12 cellular contexts compared by ENCODE assay signal in the genomic region with DNA sequence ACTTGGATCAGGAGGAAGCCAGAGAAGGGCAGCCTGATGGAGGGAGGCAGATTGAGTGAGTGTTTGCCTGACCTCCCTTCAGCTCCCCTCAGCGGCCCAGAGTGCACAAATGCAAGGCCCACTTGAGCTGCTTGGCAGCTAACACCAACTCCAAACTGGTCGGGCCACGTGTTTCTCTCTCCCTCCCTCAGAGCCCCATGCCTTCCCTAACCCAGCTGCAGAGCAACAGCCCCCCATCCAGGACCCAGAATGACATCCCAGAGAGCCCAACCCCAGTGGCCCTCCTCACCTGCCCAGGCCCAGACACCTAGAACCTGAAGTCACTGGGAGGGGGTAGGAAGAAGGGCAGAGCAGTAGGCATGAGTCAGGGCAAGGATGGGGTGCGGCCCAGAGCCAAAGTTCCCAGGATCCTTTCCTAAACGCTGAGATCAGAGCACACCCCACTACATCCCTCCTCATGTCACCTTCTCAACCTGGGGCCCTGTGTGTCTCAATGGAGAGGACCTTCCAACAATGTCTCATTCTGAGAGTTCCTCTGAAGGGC. TPM values are rescaled to one million over a fixed set of nuclear protein-coding genes. Genes with fewer than 3 reads are reported as not detected.
DNase-seq lines count a peak whose midpoint lies in the region; ATAC-seq, FAIRE-seq and TF ChIP-seq lines count a peak whose summit lies in the region.
"Had no signal": no experiment of that assay in that cellular context is flagged by ENCODE, and none has a peak within 500 bp of the region (broad histone marks: within the 10 kb centered on the region; RNA-seq: fewer than 3 reads in every experiment).

No MANE protein-coding gene starts in this region.

- H3K27ac ChIP-seq in BLaER1 (peak overlapping the region; percentile 55), MM.1S (ENCODE audit: low read length) (no peak overlapping the region), osteoblast (ENCODE audit: low read depth, low read length) (no peak overlapping the region)
- H3K27ac ChIP-seq: neural progenitor cell had no signal

- H3K36me3 ChIP-seq in BLaER1, result peaks cover 23% of the 10 kb centered on the region
- H3K36me3 ChIP-seq in MM.1S (replicated peaks; ENCODE audit: insufficient read depth, low read length), result no peaks in the 10 kb centered on the region
- H3K36me3 ChIP-seq in osteoblast (ENCODE audit: insufficient read depth, low read length), result peaks cover 37% of the 10 kb centered on the region
- H3K36me3 ChIP-seq: neural progenitor cell had no signal

- ATAC-seq in esophagus mucosa, result peak; percentile 63

- H3K4me1 Mint-ChIP-seq in nephron progenitor cell, result peaks cover 26% of the 10 kb centered on the region
- H3K4me1 Mint-ChIP-seq: T-helper 17 cell had no signal

- peaks cover 32% of the 10 kb centered on the region for H3K36me3 Mint-ChIP-seq in nephron progenitor cell (ENCODE audit: low read depth)

- H4K20me1 ChIP-seq in BLaER1, result no peaks in the 10 kb centered on the region
- H4K20me1 ChIP-seq in MM.1S (ENCODE audit: insufficient read depth, low read length), result no peaks in the 10 kb centered on the region
- peaks cover 3% of the 10 kb centered on the region for H4K20me1 ChIP-seq in osteoblast (ENCODE audit: insufficient read depth, low read length)

- no peak overlapping the region for H3K4me2 ChIP-seq in BLaER1
- no peak overlapping the region for H3K4me2 ChIP-seq in MM.1S (ENCODE audit: low read depth, low read length)
- no peak overlapping the region for H3K4me2 ChIP-seq in osteoblast (ENCODE audit: insufficient read depth, low read length)
- H3K4me2 ChIP-seq: neural progenitor cell had no signal

- peak overlapping the region; percentile 90 for H3K27ac Mint-ChIP-seq in nephron progenitor cell
- H3K27ac Mint-ChIP-seq: neural progenitor cell, T-helper 17 cell had no signal

- no peak overlapping the region for H3K9ac ChIP-seq in BLaER1
- H3K9ac ChIP-seq in MM.1S (ENCODE audit: low read length), result no peak overlapping the region
- H3K9ac ChIP-seq: neural progenitor cell had no signal

- no peak for FAIRE-seq in RCC 7860 (lab: Jason Lieb, UNC)

- no peaks in the 10 kb centered on the region for H3K79me2 ChIP-seq in MM.1S (ENCODE audit: low read length)
- H3K79me2 ChIP-seq in osteoblast (ENCODE audit: insufficient read depth, low read length), result peaks cover 16% of the 10 kb centered on the region

- H3K27me3 ChIP-seq in BLaER1, result no peaks in the 10 kb centered on the region
- H3K27me3 ChIP-seq in MM.1S (replicated peaks; ENCODE audit: insufficient read depth, low read length), result no peaks in the 10 kb centered on the region
- H3K27me3 ChIP-seq in osteoblast (ENCODE audit: insufficient read depth, low read length), result no peaks in the 10 kb centered on the region
- H3K27me3 ChIP-seq: adrenal gland, neural progenitor cell had no signal

- TF ChIP-seq CTCF in MM.1S (IDR thresholded peaks at IDR 0.05; ENCODE audit: low read length) (no peak), nephron progenitor cell (IDR thresholded peaks at IDR 0.05) (no peak), osteoblast (IDR thresholded peaks at IDR 0.05; ENCODE audit: extremely low read depth, low read depth, low read length) (no peak)

- DNase-seq in MM.1S, result no peak
- no peak for DNase-seq in nephron progenitor cell
- DNase-seq in COLO829 (ENCODE audit: low spot score), result no peak
- no peak for DNase-seq in RCC 7860 (ENCODE audit: low spot score)
- no peak for DNase-seq in midbrain (lab: John Stamatoyannopoulos, UW)
- no peak for DNase-seq in osteoblast (ENCODE audit: insufficient read length, low spot score, missing footprints)

- H3K4me3 Mint-ChIP-seq in nephron progenitor cell, result no peak overlapping the region
- H3K4me3 Mint-ChIP-seq: neural progenitor cell, T-helper 17 cell had no signal

- peaks cover 7% of the 10 kb centered on the region for H3K27me3 Mint-ChIP-seq in nephron progenitor cell (ENCODE audit: low read depth, poor library complexity)

- peak overlapping the region; percentile 31 for H2AFZ ChIP-seq in MM.1S (ENCODE audit: low read length)
- no peak overlapping the region for H2AFZ ChIP-seq in osteoblast (ENCODE audit: low read length)
- H2AFZ ChIP-seq: neural progenitor cell had no signal

- H3K4me1 ChIP-seq in BLaER1 (peaks cover 43% of the 10 kb centered on the region), MM.1S (ENCODE audit: low read length) (no peaks in the 10 kb centered on the region; the same call in 1 of the 2 replicates), osteoblast (ENCODE audit: insufficient read depth, low read length) (peaks cover 12% of the 10 kb centered on the region)
- H3K4me1 ChIP-seq: adrenal gland, HAP-1 had no signal

- H3K4me3 ChIP-seq in BLaER1 (no peak overlapping the region), MM.1S (ENCODE audit: low read length) (no peak overlapping the region), osteoblast (ENCODE audit: insufficient read depth, low read length) (no peak overlapping the region)
- H3K4me3 ChIP-seq: adrenal gland, HAP-1, neural progenitor cell had no signal

- H3K9me2 ChIP-seq in MM.1S (replicated peaks; ENCODE audit: insufficient read depth, low read length), result no peaks in the 10 kb centered on the region

- peaks cover 12% of the 10 kb centered on the region; the same call in 1 of the 2 replicates for H3K9me3 ChIP-seq in BLaER1
- no peaks in the 10 kb centered on the region for H3K9me3 ChIP-seq in MM.1S (replicated peaks; ENCODE audit: insufficient read depth, low read length)
- H3K9me3 ChIP-seq in osteoblast (ENCODE audit: low read depth, low read length), result no peaks in the 10 kb centered on the region
- H3K9me3 ChIP-seq: adrenal gland, HAP-1 had no signal

- H3K9me3 Mint-ChIP-seq in nephron progenitor cell, result peaks cover 4% of the 10 kb centered on the region

- H3F3A ChIP-seq in MM.1S (ENCODE audit: insufficient read depth, low read length), result no peaks in the 10 kb centered on the region

RNA-seq across cellular contexts. Expression of a gene that starts 0.8 kb away (rescaled TPM):
- total RNA-seq in esophagus mucosa (1,938 TPM), osteoblast (0.36 TPM in 1 of 2 replicates, not detected in the other)
- total RNA-seq: T-helper 17 cell had no signal

RNA-seq across cellular contexts. Expression of a gene that starts 4.0 kb away (rescaled TPM):
- 1,290 TPM for total RNA-seq in esophagus mucosa
- total RNA-seq in osteoblast, result 160 and 190 TPM in 2 replicates
- total RNA-seq: T-helper 17 cell had no signal

RNA-seq across cellular contexts. Expression of a gene that starts 10.3 kb away (rescaled TPM):
- total RNA-seq in esophagus mucosa (52.5 TPM), osteoblast (121 and 165 TPM in 2 replicates)

RNA-seq across cellular contexts. Expression of a gene that starts 11.3 kb away (rescaled TPM):
- total RNA-seq in esophagus mucosa, result 0.44 TPM
- total RNA-seq in osteoblast, result 0.29 TPM in 1 of 2 replicates, not detected in the other
- total RNA-seq: T-helper 17 cell had no signal

RNA-seq across cellular contexts. Expression of a gene that starts 16.9 kb away (rescaled TPM):
- 44.0 TPM for total RNA-seq in esophagus mucosa
- total RNA-seq in osteoblast, result 38.9 and 40.9 TPM in 2 replicates

Comparison
In these comparisons a context has a peak if more than half of its experiments do, and no peak if none do; other contexts are left out.
1. RNA of a gene that starts 0.8 kb away (total RNA-seq): 1,938 TPM in esophagus mucosa (single experiment); 0.36 TPM in osteoblast; every median in the first group is over 1,000 times any median in the second.